In the genomic region with DNA sequence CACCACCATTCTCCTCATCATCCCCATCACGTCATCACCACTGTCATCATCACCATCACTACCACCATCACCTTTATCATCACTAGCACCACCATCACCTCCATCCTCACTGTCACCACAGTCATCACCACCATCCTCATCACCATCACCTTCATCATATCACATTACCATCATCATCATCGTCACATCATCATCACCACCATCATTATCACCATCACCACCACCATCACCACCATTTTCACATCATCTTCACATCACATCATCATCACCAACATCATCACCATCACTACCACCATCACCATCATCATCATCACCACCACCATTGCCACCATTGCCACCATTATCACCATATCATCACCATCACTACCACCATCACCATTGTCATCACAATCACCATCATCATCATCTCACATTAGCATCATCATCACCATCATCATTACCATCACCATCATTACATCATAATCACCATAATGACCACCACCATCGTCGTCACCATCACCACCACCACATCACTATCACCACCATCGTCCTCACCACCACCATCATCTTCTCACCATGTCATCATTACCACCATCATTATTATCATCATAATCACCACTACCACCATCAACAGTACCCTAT, we compare ENCODE assay signal across 22 cellular contexts. TPM values are rescaled to one million over a fixed set of nuclear protein-coding genes. Genes with fewer than 3 reads are reported as not detected.
DNase-seq lines count a peak whose midpoint lies in the region; ATAC-seq and TF ChIP-seq lines count a peak whose summit lies in the region.
"Had no signal": no experiment of that assay in that cellular context is flagged by ENCODE, and none has a peak within 500 bp of the region (broad histone marks: within the 10 kb centered on the region; RNA-seq: fewer than 3 reads in every experiment).

No MANE protein-coding gene starts in this region.

- no peak overlapping the region for H3K23ac ChIP-seq in IMR-90 (ENCODE audit: low read depth, low read length)

- no peak overlapping the region for H2AFZ ChIP-seq in IMR-90 (replicated peaks; ENCODE audit: low read length, poor library complexity)

- POLR2A ChIA-PET in IMR-90 (lab: Charles Lee; ENCODE audit: unreplicated experiment), result no interaction called here

- no peak overlapping the region for H2AK9ac ChIP-seq in IMR-90 (replicated peaks; ENCODE audit: low read depth, low read length, poor library complexity)

- peaks cover 5% of the 10 kb centered on the region for H3K27me3 ChIP-seq in IMR-90 (ENCODE audit: control insufficient read depth, insufficient read depth, low read length)
- no peaks in the 10 kb centered on the region for H3K27me3 ChIP-seq in uterus

- WGBS in IMR-90 (ENCODE audit: extremely low coverage in 2 of 2, insufficient read length in 1 of 2), 2 experiments, result 44% methylated on average over 5 of the region's 5 CpGs; no CpG with 5 or more reads in 1 of the 2 experiments

- CTCF ChIA-PET in IMR-90 (lab: Yijun Ruan, JAX), result no interaction called here

- dilution Hi-C loops in IMR-90 (cut with HindIII; ENCODE audit: low sequenced_read_pairs, unreplicated experiment), result no loop called here

- H2BK20ac ChIP-seq in IMR-90 (ENCODE audit: low read depth, low read length), result no peak overlapping the region

- peaks cover 19% of the 10 kb centered on the region for H3K9me3 Mint-ChIP-seq in activated naive CD4-positive, alpha-beta T cell treated with anti-CD3 and anti-CD28 coated beads, Interleukin-2, amount 50 U/mL, for 24 hours
- H3K9me3 Mint-ChIP-seq in glutamatergic neuron (ENCODE audit: unreplicated experiment), result peaks cover 14% of the 10 kb centered on the region
- peaks cover 6% of the 10 kb centered on the region for H3K9me3 Mint-ChIP-seq in osteocyte (ENCODE audit: unreplicated experiment)

- no peak for DNase-seq in activated naive CD4-positive, alpha-beta T cell (lab: John Stamatoyannopoulos, UW)
- DNase-seq in IMR-90 (no peak), glutamatergic neuron (no peak), osteocyte (ENCODE audit: extremely low spot score, unreplicated experiment) (peak; percentile 2), LoVo (ENCODE audit: low spot score) (no peak), uterus (no peak)
- DNase-seq: AML-193; CD8-positive, alpha-beta T cell; DMS 273 treated with DMSO at 0.1 percent for 48 hours; DMS53; DND-41; EL; GOT3; H9 had no signal

- H3K27ac Mint-ChIP-seq in activated naive CD4-positive, alpha-beta T cell treated with anti-CD3 and anti-CD28 coated beads, Interleukin-2, amount 50 U/mL, for 24 hours, result peak overlapping the region; percentile 2
- H3K27ac Mint-ChIP-seq in glutamatergic neuron (ENCODE audit: unreplicated experiment) (peak overlapping the region; percentile 19), osteocyte (ENCODE audit: unreplicated experiment) (no peak overlapping the region)
- H3K27ac Mint-ChIP-seq: CD8-positive, alpha-beta T cell; H9 had no signal

- no peaks in the 10 kb centered on the region for H3K4me1 Mint-ChIP-seq in activated naive CD4-positive, alpha-beta T cell treated with anti-CD3 and anti-CD28 coated beads, Interleukin-2, amount 50 U/mL, for 24 hours
- H3K4me1 Mint-ChIP-seq in glutamatergic neuron (ENCODE audit: low read depth, unreplicated experiment), result peaks cover under 1% of the 10 kb centered on the region
- H3K4me1 Mint-ChIP-seq in osteocyte (ENCODE audit: unreplicated experiment), result no peaks in the 10 kb centered on the region

- no peaks in the 10 kb centered on the region for H3K9me1 ChIP-seq in IMR-90 (ENCODE audit: insufficient read depth, low read length)

- H3K79me1 ChIP-seq in IMR-90 (ENCODE audit: low read depth in 1 of 2, low read length in 2 of 2), result no peaks in the 10 kb centered on the region

- no peak for TF ChIP-seq CTCF in IMR-90 (conservative IDR thresholded peaks at IDR 0.05; ENCODE audit: low read depth, low read length)
- no peak for TF ChIP-seq CTCF in glutamatergic neuron (IDR thresholded peaks at IDR 0.05; ENCODE audit: partially characterized antibody, unreplicated experiment)
- TF ChIP-seq CTCF in osteocyte (IDR thresholded peaks at IDR 0.05), result no peak
- TF ChIP-seq CTCF in uterus (IDR thresholded peaks at IDR 0.05), result no peak

- no peaks in the 10 kb centered on the region for H4K20me1 ChIP-seq in IMR-90 (ENCODE audit: insufficient read depth, low read length)

- BruUV-seq in IMR-90 (replicated peaks; lab: Mats Ljungman, UMichigan), result no TSS peak

- no peak for TF ChIP-seq RAD21 in IMR-90 (IDR thresholded peaks at IDR 0.05; ENCODE audit: low read length)

- no peak overlapping the region for H3K56ac ChIP-seq in IMR-90 (ENCODE audit: extremely low read depth, insufficient read depth, low read length)

- no peak overlapping the region for H3K4ac ChIP-seq in IMR-90 (ENCODE audit: low read depth, low read length)

- no peak overlapping the region for H3K4me3 Mint-ChIP-seq in activated naive CD4-positive, alpha-beta T cell treated with anti-CD3 and anti-CD28 coated beads, Interleukin-2, amount 50 U/mL, for 24 hours
- H3K4me3 Mint-ChIP-seq in glutamatergic neuron (ENCODE audit: unreplicated experiment), result no peak overlapping the region
- no peak overlapping the region for H3K4me3 Mint-ChIP-seq in osteocyte (ENCODE audit: unreplicated experiment)
- H3K4me3 Mint-ChIP-seq: CD8-positive, alpha-beta T cell; H9 had no signal

- no peak overlapping the region for H3K27ac ChIP-seq in IMR-90 (ENCODE audit: insufficient read depth, low read length)
- H3K27ac ChIP-seq in uterus, result no peak overlapping the region
- H3K27ac ChIP-seq: 22Rv1, A549, C4-2B had no signal

- H3K18ac ChIP-seq in IMR-90 (ENCODE audit: low read depth, low read length), result no peak overlapping the region

- no peak overlapping the region for H4K5ac ChIP-seq in IMR-90 (ENCODE audit: low read depth, low read length)

- no peak overlapping the region for H2BK120ac ChIP-seq in IMR-90 (ENCODE audit: low read depth, low read length)

- TF ChIP-seq POLR2A in IMR-90 (IDR thresholded peaks at IDR 0.05; ENCODE audit: low read depth, low read length) (no peak), uterus (IDR thresholded peaks at IDR 0.05) (no peak)

- H3K36me3 Mint-ChIP-seq in activated naive CD4-positive, alpha-beta T cell treated with anti-CD3 and anti-CD28 coated beads, Interleukin-2, amount 50 U/mL, for 24 hours, result no peaks in the 10 kb centered on the region
- peaks cover 29% of the 10 kb centered on the region for H3K36me3 Mint-ChIP-seq in glutamatergic neuron (ENCODE audit: unreplicated experiment)
- no peaks in the 10 kb centered on the region for H3K36me3 Mint-ChIP-seq in osteocyte (ENCODE audit: unreplicated experiment)
- H3K36me3 Mint-ChIP-seq: CD8-positive, alpha-beta T cell had no signal

- H3K9me3 ChIP-seq in IMR-90 (ENCODE audit: control insufficient read depth, insufficient read depth, low read length) (peaks cover 3% of the 10 kb centered on the region; the same call in 1 of the 2 replicates), uterus (no peaks in the 10 kb centered on the region)
- H3K9me3 ChIP-seq: A549 had no signal

- H3K4me2 ChIP-seq in IMR-90 (ENCODE audit: low read depth, low read length), result no peak overlapping the region
- H3K4me2 ChIP-seq: A549 had no signal

- H4K8ac ChIP-seq in IMR-90 (ENCODE audit: low read depth in 2 of 2, low read length in 2 of 2), result no peak overlapping the region

- ATAC-seq in IMR-90 (ENCODE audit: low read depth), result no peak
- ATAC-seq in HG02798 (IDR thresholded peaks at IDR 0.05; ENCODE audit: poor library complexity, unreplicated experiment), result no peak
- ATAC-seq: A549; CD8-positive, alpha-beta T cell; GM12878 had no signal

- intact Hi-C loops in IMR-90 (cut with micrococcal nuclease) (no loop called here), uterus (cut with DNase I; ENCODE audit: low total_unique reads) (no loop called here)

- H3K4me3 ChIP-seq in IMR-90 (ENCODE audit: insufficient read depth, low read depth, low read length), result no peak overlapping the region
- no peak overlapping the region for H3K4me3 ChIP-seq in uterus
- H3K4me3 ChIP-seq: A549, GM12878 had no signal

- H3K36me3 ChIP-seq in IMR-90 (ENCODE audit: control insufficient read depth, insufficient read depth, low read length) (no peaks in the 10 kb centered on the region), uterus (no peaks in the 10 kb centered on the region)

- in situ Hi-C loops in IMR-90 (cut with MboI; ENCODE audit: low sequenced_read_pairs), result no loop called here

- peak overlapping the region; percentile 45 for H2BK5ac ChIP-seq in IMR-90 (ENCODE audit: low read depth, low read length, poor library complexity, severe bottlenecking)

- H4K91ac ChIP-seq in IMR-90 (ENCODE audit: insufficient read depth, low read depth, low read length), result no peak overlapping the region

- no peak overlapping the region for H2AK5ac ChIP-seq in IMR-90 (ENCODE audit: low read depth, low read length)

- no peak overlapping the region for H2BK15ac ChIP-seq in IMR-90 (ENCODE audit: low read depth, low read length)

- H3K9ac ChIP-seq in IMR-90 (ENCODE audit: low read depth, low read length), result no peak overlapping the region

- no peak overlapping the region for H3K14ac ChIP-seq in IMR-90 (replicated peaks; ENCODE audit: low read depth, low read length)

- no peaks in the 10 kb centered on the region for H3K27me3 Mint-ChIP-seq in activated naive CD4-positive, alpha-beta T cell treated with anti-CD3 and anti-CD28 coated beads, Interleukin-2, amount 50 U/mL, for 24 hours
- H3K27me3 Mint-ChIP-seq in glutamatergic neuron (ENCODE audit: unreplicated experiment) (peaks cover 18% of the 10 kb centered on the region), osteocyte (ENCODE audit: unreplicated experiment) (peaks cover 9% of the 10 kb centered on the region)

- no peaks in the 10 kb centered on the region for H3K4me1 ChIP-seq in IMR-90 (ENCODE audit: control insufficient read depth, insufficient read depth, low read length)
- no peaks in the 10 kb centered on the region for H3K4me1 ChIP-seq in uterus
- H3K4me1 ChIP-seq: A549 had no signal

TF ChIP-seq in IMR-90, 13 proteins besides CTCF, POLR2A, EP300 and RAD21 (continues in another document):
- TF ChIP-seq MAZ (IDR thresholded peaks at IDR 0.05; ENCODE audit: borderline replicate concordance, low read depth, low read length) (no peak), CHD1 (IDR thresholded peaks at IDR 0.05; ENCODE audit: low read depth, low read length) (no peak), MXI1 (IDR thresholded peaks at IDR 0.05; ENCODE audit: borderline replicate concordance, low read depth, low read length) (no peak)
- TF ChIP-seq, protein P1, sequence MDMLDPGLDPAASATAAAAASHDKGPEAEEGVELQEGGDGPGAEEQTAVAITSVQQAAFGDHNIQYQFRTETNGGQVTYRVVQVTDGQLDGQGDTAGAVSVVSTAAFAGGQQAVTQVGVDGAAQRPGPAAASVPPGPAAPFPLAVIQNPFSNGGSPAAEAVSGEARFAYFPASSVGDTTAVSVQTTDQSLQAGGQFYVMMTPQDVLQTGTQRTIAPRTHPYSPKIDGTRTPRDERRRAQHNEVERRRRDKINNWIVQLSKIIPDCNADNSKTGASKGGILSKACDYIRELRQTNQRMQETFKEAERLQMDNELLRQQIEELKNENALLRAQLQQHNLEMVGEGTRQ (IDR thresholded peaks at IDR 0.05; ENCODE audit: low read depth, low read length), result no peak

RNA-seq across cellular contexts. Expression of gene NKX1-1, which starts 46.3 kb away (rescaled TPM):
- total RNA-seq in IMR-90 (2012; rRNA removed), result not detected in 2 replicates
- not detected in 2 replicates for polyA plus RNA-seq in IMR-90 (2012; rRNA removed)
- not detected in 2 replicates for polyA plus RNA-seq in IMR-90 (2012; cell fraction: cytosol; rRNA removed)
- polyA plus RNA-seq in IMR-90 (2012; cell fraction: nucleus; rRNA removed; ENCODE audit: low replicate concordance), result not detected in 2 replicates
- not detected for total RNA-seq in glutamatergic neuron (ENCODE audit: unreplicated experiment)
- not detected in 2 replicates for total RNA-seq in osteocyte
- total RNA-seq in uterus, result not detected
- total RNA-seq: CD8-positive, alpha-beta T cell; G401; GM12878; H9 had no signal
- polyA plus RNA-seq: A549, BJ, GM12878 had no signal
